In the genomic region with DNA sequence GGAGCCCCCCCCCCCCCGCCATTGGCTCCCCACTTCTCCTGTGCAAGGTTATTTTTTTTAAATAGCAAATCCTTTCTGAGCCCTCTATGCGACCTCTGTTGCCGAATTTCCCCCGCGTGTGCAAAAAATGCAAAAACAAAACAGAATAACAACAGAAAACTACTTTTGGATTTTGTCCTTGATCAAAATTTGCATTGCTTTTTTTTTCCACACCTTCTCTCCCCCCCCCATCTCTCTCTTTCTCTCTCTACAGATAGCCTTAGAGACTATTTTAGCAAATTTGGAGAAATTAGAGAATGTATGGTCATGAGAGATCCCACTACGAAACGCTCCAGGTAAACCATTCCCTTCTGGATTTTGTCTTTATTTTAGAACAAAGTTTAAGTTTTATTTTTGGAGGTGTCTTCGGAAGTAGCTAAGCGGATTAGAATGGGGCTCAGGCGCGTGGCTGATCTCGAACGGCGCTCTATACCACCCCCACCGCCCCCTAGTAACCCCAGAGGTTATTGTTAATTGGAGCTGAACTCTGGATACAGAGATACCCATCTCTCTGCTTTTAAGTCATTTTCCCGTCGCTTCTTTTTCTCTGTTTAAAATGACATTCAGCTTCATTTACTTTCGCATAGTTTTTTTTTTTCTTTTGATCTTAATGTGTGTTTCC, we compare ENCODE assay signal across 8 cellular contexts. TPM values are rescaled to one million over a fixed set of nuclear protein-coding genes. Genes with fewer than 3 reads are reported as not detected.
A peak's percentile ranks its signal among the peaks of the same experiment; 100 is the strongest.
DNase-seq lines count a peak whose midpoint lies in the region; ATAC-seq and TF ChIP-seq lines count a peak whose summit lies in the region.

No MANE protein-coding gene starts in this region.

- ATAC-seq in activated CD8-positive, alpha-beta memory T cell treated with anti-CD3 and anti-CD28 coated beads, Interleukin-2, amount 10 ng/mL, durations not matched to agents 7 days and 5 days: no peak
- ATAC-seq in GM18511 (IDR thresholded peaks at IDR 0.05; ENCODE audit: unreplicated experiment): no peak

- H3K27me3 Mint-ChIP-seq in activated CD8-positive, alpha-beta memory T cell treated with anti-CD3 and anti-CD28 coated beads, Interleukin-2, amount 10 ng/mL, durations not matched to agents 7 days and 5 days: no peaks in the 10 kb centered on the region
- no peaks in the 10 kb centered on the region for H3K27me3 Mint-ChIP-seq in neural progenitor cell (ENCODE audit: insufficient read depth, low read depth)

- H3K9ac ChIP-seq in SK-N-MC (ENCODE audit: insufficient read length): peak overlapping the region; percentile 81
- peak overlapping the region; percentile 39 for H3K9ac ChIP-seq in neural progenitor cell

- H3F3A ChIP-seq in neural progenitor cell (ENCODE audit: low read depth): peaks cover 56% of the 10 kb centered on the region

- H3K4me3 Mint-ChIP-seq in activated CD8-positive, alpha-beta memory T cell treated with anti-CD3 and anti-CD28 coated beads, Interleukin-2, amount 10 ng/mL, durations not matched to agents 7 days and 5 days: peak overlapping the region; percentile 81
- H3K4me3 Mint-ChIP-seq in neural progenitor cell: peak overlapping the region; percentile 97

- peak; percentile 60 for DNase-seq in activated CD8-positive, alpha-beta memory T cell treated with anti-CD3 and anti-CD28 coated beads, Interleukin-2, amount 10 ng/mL, durations not matched to agents 7 days and 5 days
- no peak for DNase-seq in activated CD8-positive, alpha-beta memory T cell treated with anti-CD3 and anti-CD28 coated beads for 24 hours
- DNase-seq in SK-N-MC (ENCODE audit: low read depth, low spot score) (no peak), neural progenitor cell (ENCODE audit: low spot score) (peak; percentile 74), iPS-NIHi11 (ENCODE audit: low spot score) (no peak), SK-N-DZ (ENCODE audit: low spot score) (no peak)
- no peak for DNase-seq in effector memory CD4-positive, alpha-beta T cell

- CTCF ChIA-PET in activated CD8-positive, alpha-beta memory T cell treated with anti-CD3 and anti-CD28 coated beads, Interleukin-2, amount 10 ng/mL, durations not matched to agents 7 days and 5 days (lab: Charles Lee): interaction anchor here (0.6 to 4.0 kb wide), 9 partner anchors 14 to 483 kb away, joined by 3 to 33 read pairs (median 4); no protein-coding TSS in a partner anchor

- H4K20me1 ChIP-seq in neural progenitor cell (ENCODE audit: low read depth): peaks cover 46% of the 10 kb centered on the region

- H3K4me3 ChIP-seq in SK-N-MC: peak overlapping the region; percentile 95
- H3K4me3 ChIP-seq in effector memory CD4-positive, alpha-beta T cell (ENCODE audit: insufficient read depth, low read depth, low read length, poor library complexity, severe bottlenecking): peak overlapping the region; percentile 85
- H3K4me3 ChIP-seq in neural progenitor cell: peak overlapping the region; percentile 90

- peak; percentile 11 for TF ChIP-seq CTCF in neural progenitor cell (IDR thresholded peaks at IDR 0.05)

- no peak overlapping the region for H2AFZ ChIP-seq in neural progenitor cell (replicated peaks)

- no peaks in the 10 kb centered on the region for H3K9me3 Mint-ChIP-seq in activated CD8-positive, alpha-beta memory T cell treated with anti-CD3 and anti-CD28 coated beads, Interleukin-2, amount 10 ng/mL, durations not matched to agents 7 days and 5 days (ENCODE audit: low read depth)
- no peaks in the 10 kb centered on the region for H3K9me3 Mint-ChIP-seq in neural progenitor cell

- no peak overlapping the region for H3K27ac ChIP-seq in SK-N-MC
- peak overlapping the region; percentile 65 for H3K27ac ChIP-seq in effector memory CD4-positive, alpha-beta T cell (ENCODE audit: insufficient read depth, low read length, poor library complexity, severe bottlenecking)
- H3K27ac ChIP-seq in neural progenitor cell: peak overlapping the region; percentile 81

- peaks cover 57% of the 10 kb centered on the region for H3K79me2 ChIP-seq in neural progenitor cell (ENCODE audit: low read depth)

- peaks cover 21% of the 10 kb centered on the region for H3K4me1 ChIP-seq in effector memory CD4-positive, alpha-beta T cell (ENCODE audit: control insufficient read depth, insufficient read depth, low read length, poor library complexity, severe bottlenecking)
- peaks cover 39% of the 10 kb centered on the region for H3K4me1 ChIP-seq in neural progenitor cell

- no peaks in the 10 kb centered on the region for H3K27me3 ChIP-seq in effector memory CD4-positive, alpha-beta T cell (replicated peaks; ENCODE audit: control insufficient read depth, insufficient read depth, low read length, poor library complexity, severe bottlenecking)
- peaks cover 10% of the 10 kb centered on the region for H3K27me3 ChIP-seq in neural progenitor cell

- H3K4me1 Mint-ChIP-seq in activated CD8-positive, alpha-beta memory T cell treated with anti-CD3 and anti-CD28 coated beads, Interleukin-2, amount 10 ng/mL, durations not matched to agents 7 days and 5 days: peaks cover 45% of the 10 kb centered on the region
- H3K4me1 Mint-ChIP-seq in neural progenitor cell: peaks cover 58% of the 10 kb centered on the region

- peaks cover 32% of the 10 kb centered on the region for H3K36me3 Mint-ChIP-seq in activated CD8-positive, alpha-beta memory T cell treated with anti-CD3 and anti-CD28 coated beads, Interleukin-2, amount 10 ng/mL, durations not matched to agents 7 days and 5 days
- H3K36me3 Mint-ChIP-seq in neural progenitor cell: peaks cover 32% of the 10 kb centered on the region

- H3K4me2 ChIP-seq in neural progenitor cell: peak overlapping the region; percentile 86

- H3K36me3 ChIP-seq in SK-N-MC (ENCODE audit: insufficient read depth, low read length): peaks cover 5% of the 10 kb centered on the region; the same call in 1 of the 2 replicates
- peaks cover 12% of the 10 kb centered on the region for H3K36me3 ChIP-seq in effector memory CD4-positive, alpha-beta T cell (ENCODE audit: control insufficient read depth, insufficient read depth, low read length)
- peaks cover 11% of the 10 kb centered on the region for H3K36me3 ChIP-seq in neural progenitor cell

- H3K27ac Mint-ChIP-seq in activated CD8-positive, alpha-beta memory T cell treated with anti-CD3 and anti-CD28 coated beads, Interleukin-2, amount 10 ng/mL, durations not matched to agents 7 days and 5 days: peak overlapping the region; percentile 91
- H3K27ac Mint-ChIP-seq in neural progenitor cell: peak overlapping the region; percentile 95

- H3K9me3 ChIP-seq in SK-N-MC (ENCODE audit: low read depth, low read length) (no peaks in the 10 kb centered on the region), neural progenitor cell (ENCODE audit: low read depth) (no peaks in the 10 kb centered on the region)
- H3K9me3 ChIP-seq in effector memory CD4-positive, alpha-beta T cell (ENCODE audit: control insufficient read depth, low read length): no peaks in the 10 kb centered on the region

RNA-seq across cellular contexts. Expression of a gene that starts 1.0 kb away (rescaled TPM):
- total RNA-seq in activated CD8-positive, alpha-beta memory T cell treated with anti-CD3 and anti-CD28 coated beads, Interleukin-2, amount 10 ng/mL, durations not matched to agents 7 days and 5 days: 100 to 1,000 TPM; 117 to 120 TPM
- total RNA-seq in neural progenitor cell (ENCODE audit: low replicate concordance): 92.7 and 96.9 TPM in 2 replicates
- polyA plus RNA-seq in SK-N-DZ (2014; cell fraction: cytosol; rRNA removed): 24.2 and 32.3 TPM in 2 replicates
- 19.7 and 28.7 TPM in 2 replicates for polyA plus RNA-seq in SK-N-DZ (2014; cell fraction: nucleus; rRNA removed)

Comparison
In these comparisons a context has a peak if more than half of its experiments do, and no peak if none do; other contexts are left out.
1. DNase-seq: peak in activated CD8-positive, alpha-beta memory T cell treated with anti-CD3 and anti-CD28 coated beads, Interleukin-2, amount 10 ng/mL, durations not matched to agents 7 days and 5 days (single experiment) and neural progenitor cell (single experiment); none in activated CD8-positive, alpha-beta memory T cell treated with anti-CD3 and anti-CD28 coated beads for 24 hours (single experiment), SK-N-MC (single experiment), effector memory CD4-positive, alpha-beta T cell (0 of 3), iPS-NIHi11 (single experiment) and SK-N-DZ (single experiment).
2. Peak in every context shown above with its lines, with median percentiles within 50 percentile points of each other: H3K4me3 ChIP-seq.